In the genomic region with DNA sequence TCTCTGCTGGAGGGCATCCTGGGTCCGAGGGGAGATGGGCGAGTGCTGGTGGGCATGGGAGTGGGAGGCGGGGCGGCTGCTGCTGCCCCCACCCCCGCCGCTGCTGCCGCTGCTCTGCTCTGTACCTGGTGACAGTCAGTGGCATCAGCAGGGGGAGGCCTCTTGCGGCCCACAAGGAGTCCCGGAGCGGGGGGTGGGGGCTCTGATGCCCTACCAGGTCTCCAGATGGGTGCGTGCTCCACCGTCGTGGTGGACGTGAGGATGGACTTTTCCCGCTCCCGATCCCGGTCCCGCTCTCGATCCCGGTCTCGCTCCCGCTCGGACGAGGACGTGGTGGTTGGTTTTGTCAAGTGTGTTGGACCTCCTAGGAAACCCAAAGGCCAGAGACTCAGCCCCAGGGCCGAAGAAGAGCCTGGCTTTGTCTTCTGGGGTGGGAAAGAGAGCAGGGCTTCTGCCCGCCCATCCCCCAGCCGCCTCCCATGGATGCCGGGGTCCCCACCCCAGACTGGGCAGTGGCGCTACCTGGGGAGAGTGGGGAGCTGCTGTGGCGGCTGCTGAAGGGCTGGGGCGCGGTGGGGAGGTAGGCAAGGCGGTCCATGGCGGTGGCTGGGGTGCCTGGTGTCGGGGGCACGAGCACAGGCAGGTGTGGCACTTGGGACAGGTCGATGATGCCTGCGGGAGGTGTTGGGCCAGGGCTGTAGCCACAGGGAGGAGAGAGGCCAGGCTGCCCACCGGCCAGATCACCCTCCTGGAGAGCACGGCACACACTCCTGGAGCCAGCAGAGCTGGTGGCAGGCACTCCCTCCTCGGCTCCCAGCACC, we compare ENCODE assay signal across 1 cellular context.
TF ChIP-seq lines count a peak whose summit lies in the region.

No MANE protein-coding gene starts in this region.

TF ChIP-seq in HepG2, 621 proteins besides CTCF, POLR2A, EP300 and RAD21:
- no peak for TF ChIP-seq SOX13 (IDR thresholded peaks at IDR 0.05)
- no peak for TF ChIP-seq SOX13 (CRISPR knock-in tag; conservative IDR thresholded peaks at IDR 0.05 in 1 of 2, IDR thresholded peaks at IDR 0.05 in 1 of 2)
- TF ChIP-seq NAIF1 (CRISPR knock-in tag; IDR thresholded peaks at IDR 0.05; ENCODE audit: borderline replicate concordance): no peak
- no peak for TF ChIP-seq ZNF205 (CRISPR knock-in tag; IDR thresholded peaks at IDR 0.05)
- TF ChIP-seq KMT2B (CRISPR knock-in tag; IDR thresholded peaks at IDR 0.05): no peak
- no peak for TF ChIP-seq KLF12 (CRISPR knock-in tag; IDR thresholded peaks at IDR 0.05; ENCODE audit: borderline replicate concordance)
- peak; percentile 60 for TF ChIP-seq AGO2 (optimal IDR thresholded peaks at IDR 0.05; ENCODE audit: low read depth, low read length)
- no peak for TF ChIP-seq MEIS2 (CRISPR knock-in tag; IDR thresholded peaks at IDR 0.05)
- TF ChIP-seq ZNF337 (CRISPR knock-in tag; IDR thresholded peaks at IDR 0.05; ENCODE audit: borderline replicate concordance, low read depth): no peak
